Comparison of ENCODE assay signal across 8 cellular contexts in the genomic region with DNA sequence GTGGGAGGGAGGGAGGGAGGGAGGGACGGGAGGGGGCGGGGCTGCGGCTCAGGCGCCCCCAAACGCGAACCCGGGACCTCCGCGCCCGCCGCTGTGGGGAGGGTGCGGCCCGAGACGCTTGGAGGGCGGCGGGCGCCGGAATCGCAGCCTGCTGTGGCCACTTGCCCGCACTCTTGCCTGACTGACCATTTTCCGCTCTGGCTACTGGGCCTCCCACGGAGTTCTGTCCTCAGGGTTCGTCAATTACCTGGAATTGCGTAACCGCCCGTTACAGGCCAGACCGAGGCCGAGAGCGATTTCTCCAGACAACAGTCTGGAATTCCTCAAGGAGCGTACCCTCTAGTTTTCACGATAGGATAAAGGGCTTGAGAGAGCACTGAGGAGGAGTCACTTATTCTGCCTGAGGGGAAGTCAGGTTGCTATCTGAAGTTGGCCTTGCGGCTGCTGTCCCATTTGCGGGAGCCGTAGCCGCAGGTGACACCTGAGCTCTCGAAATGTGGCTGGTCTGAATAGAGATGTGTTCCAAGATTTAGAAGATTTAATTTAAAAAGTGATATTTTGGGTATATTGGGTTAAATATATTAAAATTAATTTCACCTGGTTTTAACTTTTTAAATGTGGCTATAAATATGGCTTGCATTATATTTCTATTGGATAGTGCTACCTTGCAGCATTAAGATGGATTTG. TPM values are rescaled to one million over a fixed set of nuclear protein-coding genes. Genes with fewer than 3 reads are reported as not detected.
DNase-seq lines count a peak whose midpoint lies in the region; ATAC-seq and TF ChIP-seq lines count a peak whose summit lies in the region.

No MANE protein-coding gene starts in this region.

- no peaks in the 10 kb centered on the region for H3K9me3 Mint-ChIP-seq in Calu3 (ENCODE audit: low read depth, unreplicated experiment)

- TF ChIP-seq CTCF in Calu3 (IDR thresholded peaks at IDR 0.05; ENCODE audit: unreplicated experiment) (no peak), epithelial cell of esophagus (IDR thresholded peaks at IDR 0.05; ENCODE audit: insufficient read depth, low read depth, low read length, missing control alignments) (no peak)

- no peak overlapping the region for H3K27ac Mint-ChIP-seq in Calu3 (ENCODE audit: unreplicated experiment)

- H3K36me3 Mint-ChIP-seq in Calu3 (ENCODE audit: insufficient read depth, unreplicated experiment): peaks cover 12% of the 10 kb centered on the region

- peak overlapping the region; percentile 84 for H3K4me3 Mint-ChIP-seq in Calu3 (ENCODE audit: low read depth, unreplicated experiment)

- peaks cover 10% of the 10 kb centered on the region for H3K4me1 ChIP-seq in mucosa of stomach (ENCODE audit: control insufficient read depth, insufficient read depth, low read length)

- H3K27me3 Mint-ChIP-seq in Calu3 (ENCODE audit: unreplicated experiment): no peaks in the 10 kb centered on the region

- ATAC-seq in GM19467 (IDR thresholded peaks at IDR 0.05; ENCODE audit: unreplicated experiment): peak; percentile 46

- H3K4me1 Mint-ChIP-seq in Calu3 (ENCODE audit: low read depth, unreplicated experiment): peaks cover 9% of the 10 kb centered on the region

- BruUV-seq in Calu3 (replicated peaks; lab: Mats Ljungman, UMichigan): no TSS peak

- H3K4me3 ChIP-seq in epithelial cell of esophagus (ENCODE audit: low read length) (peak overlapping the region; percentile 66), mucosa of stomach (ENCODE audit: low read length) (peak overlapping the region; percentile 12)

- DNase-seq in Calu3 (peak; percentile 61), HS-5 (ENCODE audit: low read depth) (peak; percentile 20), SK-N-DZ (ENCODE audit: low spot score) (peak; percentile 68), epithelial cell of esophagus (ENCODE audit: low read depth) (peak; percentile 65), NCI-H1694 (lab: John Stamatoyannopoulos, UW) (no peak), NCI-H1092 (lab: John Stamatoyannopoulos, UW) (no peak)

- no peaks in the 10 kb centered on the region for H3K9me3 ChIP-seq in mucosa of stomach (ENCODE audit: control insufficient read depth, low read length)

- CTCF ChIA-PET in Calu3 (lab: Charles Lee): no interaction called here

- no peaks in the 10 kb centered on the region for H3K27me3 ChIP-seq in mucosa of stomach (ENCODE audit: control insufficient read depth, insufficient read depth, low read length)

- peaks cover 5% of the 10 kb centered on the region for H3K36me3 ChIP-seq in mucosa of stomach (ENCODE audit: control insufficient read depth, insufficient read depth, low read length)

- intact Hi-C loops in Calu3 (cut with micrococcal nuclease; ENCODE audit: unreplicated experiment): loop anchor here (10.0 kb wide), 1 partner anchor 156 kb away; no protein-coding TSS in a partner anchor

- H3K9ac ChIP-seq in mucosa of stomach (ENCODE audit: low read length): peak overlapping the region; percentile 80

RNA-seq across cellular contexts. Expression of gene ZNF641, which starts 0.4 kb away (rescaled TPM):
- total RNA-seq in Calu3 (2022): 9.0 and 9.3 TPM in 2 replicates
- 14.6 and 39.3 TPM in 2 replicates for polyA plus RNA-seq in SK-N-DZ (2014; cell fraction: cytosol; rRNA removed)
- 23.4 and 23.7 TPM in 2 replicates for polyA plus RNA-seq in SK-N-DZ (2014; cell fraction: nucleus; rRNA removed)

Comparison
In these comparisons a context has a peak if more than half of its experiments do, and no peak if none do; other contexts are left out.
1. DNase-seq: peak in Calu3 (single experiment), HS-5 (single experiment), SK-N-DZ (single experiment) and epithelial cell of esophagus (single experiment); none in NCI-H1694 (single experiment) and NCI-H1092 (single experiment).